Comparison of ENCODE assay signal across 2 cellular contexts in the genomic region with DNA sequence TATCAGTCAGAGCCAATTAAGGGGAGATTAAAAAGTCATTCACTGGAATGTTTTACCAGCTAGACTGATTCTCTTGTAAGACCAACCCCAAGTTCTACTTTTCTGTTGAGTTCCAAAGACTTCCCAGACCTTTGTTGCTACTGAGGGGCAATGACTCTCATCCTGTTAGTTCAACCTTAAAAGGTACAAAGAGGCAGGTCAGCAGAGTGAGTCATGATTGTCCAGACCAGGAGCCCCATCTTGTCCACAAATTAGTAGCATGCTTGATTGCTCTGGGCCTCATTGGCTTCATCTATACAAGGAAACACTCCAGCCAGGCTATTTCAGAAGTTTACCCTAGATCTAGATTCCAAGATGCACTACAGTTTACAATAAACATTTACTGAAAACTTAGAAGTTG.
TF ChIP-seq lines count a peak whose summit lies in the region.

No MANE protein-coding gene starts in this region.

TF ChIP-seq in SK-N-SH, 30 proteins besides CTCF, POLR2A, EP300 and RAD21 (continued from another document):
- TF ChIP-seq, protein P1, sequence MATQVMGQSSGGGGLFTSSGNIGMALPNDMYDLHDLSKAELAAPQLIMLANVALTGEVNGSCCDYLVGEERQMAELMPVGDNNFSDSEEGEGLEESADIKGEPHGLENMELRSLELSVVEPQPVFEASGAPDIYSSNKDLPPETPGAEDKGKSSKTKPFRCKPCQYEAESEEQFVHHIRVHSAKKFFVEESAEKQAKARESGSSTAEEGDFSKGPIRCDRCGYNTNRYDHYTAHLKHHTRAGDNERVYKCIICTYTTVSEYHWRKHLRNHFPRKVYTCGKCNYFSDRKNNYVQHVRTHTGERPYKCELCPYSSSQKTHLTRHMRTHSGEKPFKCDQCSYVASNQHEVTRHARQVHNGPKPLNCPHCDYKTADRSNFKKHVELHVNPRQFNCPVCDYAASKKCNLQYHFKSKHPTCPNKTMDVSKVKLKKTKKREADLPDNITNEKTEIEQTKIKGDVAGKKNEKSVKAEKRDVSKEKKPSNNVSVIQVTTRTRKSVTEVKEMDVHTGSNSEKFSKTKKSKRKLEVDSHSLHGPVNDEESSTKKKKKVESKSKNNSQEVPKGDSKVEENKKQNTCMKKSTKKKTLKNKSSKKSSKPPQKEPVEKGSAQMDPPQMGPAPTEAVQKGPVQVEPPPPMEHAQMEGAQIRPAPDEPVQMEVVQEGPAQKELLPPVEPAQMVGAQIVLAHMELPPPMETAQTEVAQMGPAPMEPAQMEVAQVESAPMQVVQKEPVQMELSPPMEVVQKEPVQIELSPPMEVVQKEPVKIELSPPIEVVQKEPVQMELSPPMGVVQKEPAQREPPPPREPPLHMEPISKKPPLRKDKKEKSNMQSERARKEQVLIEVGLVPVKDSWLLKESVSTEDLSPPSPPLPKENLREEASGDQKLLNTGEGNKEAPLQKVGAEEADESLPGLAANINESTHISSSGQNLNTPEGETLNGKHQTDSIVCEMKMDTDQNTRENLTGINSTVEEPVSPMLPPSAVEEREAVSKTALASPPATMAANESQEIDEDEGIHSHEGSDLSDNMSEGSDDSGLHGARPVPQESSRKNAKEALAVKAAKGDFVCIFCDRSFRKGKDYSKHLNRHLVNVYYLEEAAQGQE (IDR thresholded peaks at IDR 0.05; ENCODE audit: low read depth, low read length) = no peak
- no peak for TF ChIP-seq ELF1 (IDR thresholded peaks at IDR 0.05)
- TF ChIP-seq RCOR1 (IDR thresholded peaks at IDR 0.05; ENCODE audit: low read length) = no peak
- no peak for TF ChIP-seq EZH2phosphoT487 (IDR thresholded peaks at IDR 0.05; ENCODE audit: borderline replicate concordance, low read depth)
- TF ChIP-seq SMC3 (IDR thresholded peaks at IDR 0.05; ENCODE audit: low read depth, low read length) = no peak
- TF ChIP-seq SIN3A (IDR thresholded peaks at IDR 0.05; ENCODE audit: borderline replicate concordance, low read depth, low read length) = no peak
- no peak for TF ChIP-seq TAF1 (IDR thresholded peaks at IDR 0.05; ENCODE audit: borderline replicate concordance, low read depth, low read length)
- TF ChIP-seq, protein P2, sequence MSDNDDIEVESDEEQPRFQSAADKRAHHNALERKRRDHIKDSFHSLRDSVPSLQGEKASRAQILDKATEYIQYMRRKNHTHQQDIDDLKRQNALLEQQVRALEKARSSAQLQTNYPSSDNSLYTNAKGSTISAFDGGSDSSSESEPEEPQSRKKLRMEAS (IDR thresholded peaks at IDR 0.05; ENCODE audit: low read depth) = no peak
- TF ChIP-seq, protein P3, sequence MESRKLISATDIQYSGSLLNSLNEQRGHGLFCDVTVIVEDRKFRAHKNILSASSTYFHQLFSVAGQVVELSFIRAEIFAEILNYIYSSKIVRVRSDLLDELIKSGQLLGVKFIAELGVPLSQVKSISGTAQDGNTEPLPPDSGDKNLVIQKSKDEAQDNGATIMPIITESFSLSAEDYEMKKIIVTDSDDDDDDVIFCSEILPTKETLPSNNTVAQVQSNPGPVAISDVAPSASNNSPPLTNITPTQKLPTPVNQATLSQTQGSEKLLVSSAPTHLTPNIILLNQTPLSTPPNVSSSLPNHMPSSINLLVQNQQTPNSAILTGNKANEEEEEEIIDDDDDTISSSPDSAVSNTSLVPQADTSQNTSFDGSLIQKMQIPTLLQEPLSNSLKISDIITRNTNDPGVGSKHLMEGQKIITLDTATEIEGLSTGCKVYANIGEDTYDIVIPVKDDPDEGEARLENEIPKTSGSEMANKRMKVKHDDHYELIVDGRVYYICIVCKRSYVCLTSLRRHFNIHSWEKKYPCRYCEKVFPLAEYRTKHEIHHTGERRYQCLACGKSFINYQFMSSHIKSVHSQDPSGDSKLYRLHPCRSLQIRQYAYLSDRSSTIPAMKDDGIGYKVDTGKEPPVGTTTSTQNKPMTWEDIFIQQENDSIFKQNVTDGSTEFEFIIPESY (IDR thresholded peaks at IDR 0.05; ENCODE audit: borderline replicate concordance, low read depth) = no peak
- TF ChIP-seq, protein P4, sequence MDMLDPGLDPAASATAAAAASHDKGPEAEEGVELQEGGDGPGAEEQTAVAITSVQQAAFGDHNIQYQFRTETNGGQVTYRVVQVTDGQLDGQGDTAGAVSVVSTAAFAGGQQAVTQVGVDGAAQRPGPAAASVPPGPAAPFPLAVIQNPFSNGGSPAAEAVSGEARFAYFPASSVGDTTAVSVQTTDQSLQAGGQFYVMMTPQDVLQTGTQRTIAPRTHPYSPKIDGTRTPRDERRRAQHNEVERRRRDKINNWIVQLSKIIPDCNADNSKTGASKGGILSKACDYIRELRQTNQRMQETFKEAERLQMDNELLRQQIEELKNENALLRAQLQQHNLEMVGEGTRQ (IDR thresholded peaks at IDR 0.05; ENCODE audit: borderline replicate concordance, low read depth, low read length) = no peak
- TF ChIP-seq, protein P5, sequence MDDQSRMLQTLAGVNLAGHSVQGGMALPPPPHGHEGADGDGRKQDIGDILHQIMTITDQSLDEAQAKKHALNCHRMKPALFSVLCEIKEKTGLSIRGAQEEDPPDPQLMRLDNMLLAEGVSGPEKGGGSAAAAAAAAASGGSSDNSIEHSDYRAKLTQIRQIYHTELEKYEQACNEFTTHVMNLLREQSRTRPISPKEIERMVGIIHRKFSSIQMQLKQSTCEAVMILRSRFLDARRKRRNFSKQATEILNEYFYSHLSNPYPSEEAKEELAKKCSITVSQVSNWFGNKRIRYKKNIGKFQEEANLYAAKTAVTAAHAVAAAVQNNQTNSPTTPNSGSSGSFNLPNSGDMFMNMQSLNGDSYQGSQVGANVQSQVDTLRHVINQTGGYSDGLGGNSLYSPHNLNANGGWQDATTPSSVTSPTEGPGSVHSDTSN (IDR thresholded peaks at IDR 0.05) = no peak

TF ChIP-seq in SK-N-SH treated with all-trans-retinoic acid at 6 μM for 48 hours, 23 proteins besides CTCF, POLR2A, EP300 and RAD21 (continued from another document):
- TF ChIP-seq, protein P6, sequence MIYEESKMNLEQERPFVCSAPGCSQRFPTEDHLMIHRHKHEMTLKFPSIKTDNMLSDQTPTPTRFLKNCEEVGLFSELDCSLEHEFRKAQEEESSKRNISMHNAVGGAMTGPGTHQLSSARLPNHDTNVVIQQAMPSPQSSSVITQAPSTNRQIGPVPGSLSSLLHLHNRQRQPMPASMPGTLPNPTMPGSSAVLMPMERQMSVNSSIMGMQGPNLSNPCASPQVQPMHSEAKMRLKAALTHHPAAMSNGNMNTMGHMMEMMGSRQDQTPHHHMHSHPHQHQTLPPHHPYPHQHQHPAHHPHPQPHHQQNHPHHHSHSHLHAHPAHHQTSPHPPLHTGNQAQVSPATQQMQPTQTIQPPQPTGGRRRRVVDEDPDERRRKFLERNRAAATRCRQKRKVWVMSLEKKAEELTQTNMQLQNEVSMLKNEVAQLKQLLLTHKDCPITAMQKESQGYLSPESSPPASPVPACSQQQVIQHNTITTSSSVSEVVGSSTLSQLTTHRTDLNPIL (CRISPR knock-in tag; IDR thresholded peaks at IDR 0.05; ENCODE audit: low read depth) = no peak
- no peak for TF ChIP-seq OSR1 (CRISPR knock-in tag; IDR thresholded peaks at IDR 0.05)
- no peak for TF ChIP-seq ZNF565 (CRISPR knock-in tag; conservative IDR thresholded peaks at IDR 0.05; ENCODE audit: low read depth)
- TF ChIP-seq PPARA (CRISPR knock-in tag; IDR thresholded peaks at IDR 0.05; ENCODE audit: borderline replicate concordance) = no peak
- TF ChIP-seq ZC3H10 (CRISPR knock-in tag; IDR thresholded peaks at IDR 0.05) = no peak
- TF ChIP-seq, protein P7, sequence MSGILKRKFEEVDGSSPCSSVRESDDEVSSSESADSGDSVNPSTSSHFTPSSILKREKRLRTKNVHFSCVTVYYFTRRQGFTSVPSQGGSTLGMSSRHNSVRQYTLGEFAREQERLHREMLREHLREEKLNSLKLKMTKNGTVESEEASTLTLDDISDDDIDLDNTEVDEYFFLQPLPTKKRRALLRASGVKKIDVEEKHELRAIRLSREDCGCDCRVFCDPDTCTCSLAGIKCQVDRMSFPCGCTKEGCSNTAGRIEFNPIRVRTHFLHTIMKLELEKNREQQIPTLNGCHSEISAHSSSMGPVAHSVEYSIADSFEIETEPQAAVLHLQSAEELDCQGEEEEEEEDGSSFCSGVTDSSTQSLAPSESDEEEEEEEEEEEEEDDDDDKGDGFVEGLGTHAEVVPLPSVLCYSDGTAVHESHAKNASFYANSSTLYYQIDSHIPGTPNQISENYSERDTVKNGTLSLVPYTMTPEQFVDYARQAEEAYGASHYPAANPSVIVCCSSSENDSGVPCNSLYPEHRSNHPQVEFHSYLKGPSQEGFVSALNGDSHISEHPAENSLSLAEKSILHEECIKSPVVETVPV (CRISPR knock-in tag; IDR thresholded peaks at IDR 0.05) = no peak
- no peak for TF ChIP-seq ZNF8 (CRISPR knock-in tag; IDR thresholded peaks at IDR 0.05)
